Comparison of ENCODE assay signal across 7 cellular contexts in the genomic region with DNA sequence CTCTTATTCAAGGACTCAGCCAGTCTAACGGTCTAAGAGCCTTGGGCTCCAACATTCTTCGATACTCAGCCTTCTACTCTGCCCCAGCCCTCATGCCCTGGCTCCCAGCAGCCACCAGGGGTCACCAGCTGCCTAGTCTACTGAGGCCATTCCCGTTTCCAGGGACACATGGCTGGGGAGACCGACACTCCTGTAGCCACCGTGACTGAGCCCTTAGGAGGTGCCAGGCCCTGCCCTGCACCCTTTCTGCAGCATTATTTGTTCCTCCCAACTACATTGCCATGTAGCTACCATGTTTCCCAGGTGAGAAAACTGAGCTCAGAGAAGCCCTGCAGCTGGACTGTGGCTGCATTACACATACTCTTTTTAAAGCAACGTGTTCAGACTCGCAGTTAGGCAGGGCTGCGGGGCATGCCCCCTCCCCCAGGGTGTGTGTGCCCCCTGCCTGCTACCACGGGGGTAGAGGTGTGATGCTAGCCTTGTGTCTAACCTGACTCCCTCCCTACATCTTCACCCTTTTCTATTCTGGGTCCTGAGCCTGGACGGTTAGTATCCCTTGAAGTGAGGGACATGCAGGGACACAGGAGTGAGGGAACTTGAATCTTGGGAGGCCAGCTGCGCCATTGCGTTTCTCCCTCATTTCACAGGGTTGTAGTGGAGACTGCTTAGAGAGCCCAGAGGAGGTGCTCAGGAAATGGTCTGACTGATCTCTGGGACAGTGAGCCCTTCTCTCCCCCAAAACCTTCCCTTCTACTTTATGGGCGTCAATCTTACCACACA. TPM values are rescaled to one million over a fixed set of nuclear protein-coding genes. Genes with fewer than 3 reads are reported as not detected.
DNase-seq lines count a peak whose midpoint lies in the region; ATAC-seq and TF ChIP-seq lines count a peak whose summit lies in the region.

No MANE protein-coding gene starts in this region.

- CTCF ChIA-PET in SK-N-SH (lab: Yijun Ruan, JAX) = interaction anchor here (0.6 to 11.4 kb wide), 62 partner anchors 9 to 626 kb away, joined by 3 to 271 read pairs (median 4); a partner anchor contains a TSS

- no peak overlapping the region for H3K9ac ChIP-seq in SK-N-SH

- H3K4me3 ChIP-seq in GM12864 (ENCODE audit: low read depth, low read length) (no peak overlapping the region), SK-N-SH (ENCODE audit: low read depth in 2 of 2, low read length in 1 of 2) (no peak overlapping the region; a peak in 1 of 4 replicates)

- H3K27ac ChIP-seq in SK-N-SH (ENCODE audit: low read depth in 2 of 2, low read length in 1 of 2) = no peak overlapping the region; a peak in 1 of 4 replicates

- no peaks in the 10 kb centered on the region for H3K36me3 ChIP-seq in SK-N-SH (replicated peaks in 1 of 2; ENCODE audit: control insufficient read depth in 1 of 2, insufficient read depth in 2 of 2, low read length in 1 of 2)

- ATAC-seq in left ventricle myocardium superior (peak; percentile 75), HG03469 (IDR thresholded peaks at IDR 0.05; ENCODE audit: unreplicated experiment) (no peak)

- POLR2A ChIA-PET in SK-N-SH (lab: Yijun Ruan, JAX) = interaction anchor here (1.1 to 1.4 kb wide), 2 partner anchors 345 to 346 kb away, joined by 3 to 8 read pairs; no protein-coding TSS in a partner anchor

- peak; percentile 89 for TF ChIP-seq CTCF in GM12864 (IDR thresholded peaks at IDR 0.05; ENCODE audit: low read depth, low read length, missing control alignments)
- TF ChIP-seq CTCF in SK-N-SH (IDR thresholded peaks at IDR 0.05) = peak; percentile 97

- no peak overlapping the region for H3K4me2 ChIP-seq in SK-N-SH

- no peaks in the 10 kb centered on the region for H3K79me2 ChIP-seq in SK-N-SH (ENCODE audit: insufficient read depth)

- no peak for TF ChIP-seq EP300 in SK-N-SH (IDR thresholded peaks at IDR 0.05; ENCODE audit: borderline replicate concordance in 1 of 2, low read depth in 1 of 2, low read length in 1 of 2)

- 57% methylated on average over 13 of the region's 13 CpGs for WGBS in SK-N-SH (ENCODE audit: low lambda C conversion rate)

- intact Hi-C loops in left ventricle myocardium superior (cut with micrococcal nuclease) = loop anchor here (5.0 to 10.0 kb wide), 2 partner anchors 313 to 346 kb away; a partner anchor contains a TSS

- DNase-seq in GM12864 (ENCODE audit: low read depth) (no peak), NCI-H1092 treated with DMSO at 0.1 percent for 48 hours (lab: John Stamatoyannopoulos, UW) (peak; percentile 70), SK-N-SH (peak; percentile 88), anterior cingulate cortex (lab: John Stamatoyannopoulos, UW) (peak in 57 of 58 donors; percentile 28 to 90 (median 76)), left ventricle myocardium superior (peak; percentile 90), retina (peak; percentile 86)

- no peaks in the 10 kb centered on the region for H3K9me2 ChIP-seq in SK-N-SH

- H3K27me3 ChIP-seq in SK-N-SH (ENCODE audit: insufficient read depth) = no peaks in the 10 kb centered on the region

- H2AFZ ChIP-seq in SK-N-SH (ENCODE audit: low read depth) = no peak overlapping the region

- TF ChIP-seq RAD21 in SK-N-SH (IDR thresholded peaks at IDR 0.05; ENCODE audit: low read length) = peak; percentile 98

- H3F3A ChIP-seq in SK-N-SH (replicated peaks; ENCODE audit: insufficient read depth) = no peaks in the 10 kb centered on the region

- no peaks in the 10 kb centered on the region for H3K9me3 ChIP-seq in SK-N-SH

- H4K20me1 ChIP-seq in SK-N-SH (ENCODE audit: insufficient read depth) = no peaks in the 10 kb centered on the region

- H3K4me1 ChIP-seq in SK-N-SH (ENCODE audit: control insufficient read depth in 1 of 2, insufficient read depth in 2 of 2, low read depth in 1 of 2, low read length in 1 of 2) = peaks cover 5 to 10% of the 10 kb centered on the region in 2 experiments; a peak in 2 of 4 replicates

TF ChIP-seq in SK-N-SH, 30 proteins besides CTCF, POLR2A, EP300 and RAD21:
- TF ChIP-seq CHD2 (IDR thresholded peaks at IDR 0.05; ENCODE audit: low read length, partially characterized antibody) (no peak), NRF1 (IDR thresholded peaks at IDR 0.05; ENCODE audit: low read depth, low read length) (0 out of 2 replicates have a peak, but pooled peaks have one; percentile 27), MXI1 (IDR thresholded peaks at IDR 0.05; ENCODE audit: low read depth, low read length) (peak; percentile 81; the same call in 1 of the 2 replicates), FOSL2 (IDR thresholded peaks at IDR 0.05; ENCODE audit: borderline replicate concordance, low read depth) (no peak), TEAD4 (IDR thresholded peaks at IDR 0.05; ENCODE audit: borderline replicate concordance, insufficient read depth) (no peak), JUND (IDR thresholded peaks at IDR 0.05) (no peak), SMC3 (IDR thresholded peaks at IDR 0.05; ENCODE audit: low read depth, low read length) (peak; percentile 99), RFX5 (IDR thresholded peaks at IDR 0.05; ENCODE audit: low read length) (no peak), ELF1 (IDR thresholded peaks at IDR 0.05) (no peak), FOXJ3 (CRISPR knock-in tag; IDR thresholded peaks at IDR 0.05) (no peak)
- TF ChIP-seq, protein P1, sequence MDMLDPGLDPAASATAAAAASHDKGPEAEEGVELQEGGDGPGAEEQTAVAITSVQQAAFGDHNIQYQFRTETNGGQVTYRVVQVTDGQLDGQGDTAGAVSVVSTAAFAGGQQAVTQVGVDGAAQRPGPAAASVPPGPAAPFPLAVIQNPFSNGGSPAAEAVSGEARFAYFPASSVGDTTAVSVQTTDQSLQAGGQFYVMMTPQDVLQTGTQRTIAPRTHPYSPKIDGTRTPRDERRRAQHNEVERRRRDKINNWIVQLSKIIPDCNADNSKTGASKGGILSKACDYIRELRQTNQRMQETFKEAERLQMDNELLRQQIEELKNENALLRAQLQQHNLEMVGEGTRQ (IDR thresholded peaks at IDR 0.05; ENCODE audit: borderline replicate concordance, low read depth, low read length) = no peak
- TF ChIP-seq, protein P2, sequence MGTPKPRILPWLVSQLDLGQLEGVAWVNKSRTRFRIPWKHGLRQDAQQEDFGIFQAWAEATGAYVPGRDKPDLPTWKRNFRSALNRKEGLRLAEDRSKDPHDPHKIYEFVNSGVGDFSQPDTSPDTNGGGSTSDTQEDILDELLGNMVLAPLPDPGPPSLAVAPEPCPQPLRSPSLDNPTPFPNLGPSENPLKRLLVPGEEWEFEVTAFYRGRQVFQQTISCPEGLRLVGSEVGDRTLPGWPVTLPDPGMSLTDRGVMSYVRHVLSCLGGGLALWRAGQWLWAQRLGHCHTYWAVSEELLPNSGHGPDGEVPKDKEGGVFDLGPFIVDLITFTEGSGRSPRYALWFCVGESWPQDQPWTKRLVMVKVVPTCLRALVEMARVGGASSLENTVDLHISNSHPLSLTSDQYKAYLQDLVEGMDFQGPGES (IDR thresholded peaks at IDR 0.05; ENCODE audit: low read depth, low read length) = no peak
- TF ChIP-seq, protein P3, sequence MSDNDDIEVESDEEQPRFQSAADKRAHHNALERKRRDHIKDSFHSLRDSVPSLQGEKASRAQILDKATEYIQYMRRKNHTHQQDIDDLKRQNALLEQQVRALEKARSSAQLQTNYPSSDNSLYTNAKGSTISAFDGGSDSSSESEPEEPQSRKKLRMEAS (IDR thresholded peaks at IDR 0.05; ENCODE audit: low read depth) = peak; percentile 42; the same call in 1 of the 2 replicates
- TF ChIP-seq, protein P4, sequence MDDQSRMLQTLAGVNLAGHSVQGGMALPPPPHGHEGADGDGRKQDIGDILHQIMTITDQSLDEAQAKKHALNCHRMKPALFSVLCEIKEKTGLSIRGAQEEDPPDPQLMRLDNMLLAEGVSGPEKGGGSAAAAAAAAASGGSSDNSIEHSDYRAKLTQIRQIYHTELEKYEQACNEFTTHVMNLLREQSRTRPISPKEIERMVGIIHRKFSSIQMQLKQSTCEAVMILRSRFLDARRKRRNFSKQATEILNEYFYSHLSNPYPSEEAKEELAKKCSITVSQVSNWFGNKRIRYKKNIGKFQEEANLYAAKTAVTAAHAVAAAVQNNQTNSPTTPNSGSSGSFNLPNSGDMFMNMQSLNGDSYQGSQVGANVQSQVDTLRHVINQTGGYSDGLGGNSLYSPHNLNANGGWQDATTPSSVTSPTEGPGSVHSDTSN (IDR thresholded peaks at IDR 0.05) = no peak

RNA-seq across cellular contexts. Expression of a gene that starts 17.5 kb away (rescaled TPM):
- 26.9 and 29.4 TPM in 2 replicates for polyA plus RNA-seq in SK-N-SH (2012; rRNA removed)
- polyA plus RNA-seq in SK-N-SH (2012; cell fraction: cytosol; rRNA removed) = 3.8 and 6.1 TPM in 2 replicates
- polyA plus RNA-seq in SK-N-SH (2012; cell fraction: nucleus; rRNA removed) = 205 and 218 TPM in 2 replicates
- 16.3 TPM for total RNA-seq in left ventricle myocardium superior

RNA-seq across cellular contexts. Expression of a gene that starts 37.9 kb away (rescaled TPM):
- 42.2 and 47.7 TPM in 2 replicates for polyA plus RNA-seq in SK-N-SH (2012; rRNA removed)
- 20.7 and 30.1 TPM in 2 replicates for polyA plus RNA-seq in SK-N-SH (2012; cell fraction: cytosol; rRNA removed)
- polyA plus RNA-seq in SK-N-SH (2012; cell fraction: nucleus; rRNA removed) = 23.7 and 25.6 TPM in 2 replicates
- total RNA-seq in left ventricle myocardium superior = 102 TPM
